In genomic region chr5:68114641-68115040, GRCh38 we compare ENCODE assay signal across 16 cellular contexts.
DNase-seq lines count a peak whose midpoint lies in the region; ATAC-seq and TF ChIP-seq lines count a peak whose summit lies in the region.
"Had no signal": no experiment of that assay in that cellular context is flagged by ENCODE, and none has a peak within 500 bp of the region (broad histone marks: within the 10 kb centered on the region; RNA-seq: fewer than 3 reads in every experiment).

No MANE protein-coding gene starts in this region.

- H3F3A ChIP-seq in GM23248 (ENCODE audit: insufficient read depth): peaks cover 16% of the 10 kb centered on the region

- peak overlapping the region; percentile 19; the same call in 1 of the 2 replicates for H3K9ac ChIP-seq in GM23248
- H3K9ac ChIP-seq in fibroblast of lung (ENCODE audit: insufficient read depth, low read length): no peak overlapping the region
- peak overlapping the region; percentile 6 for H3K9ac ChIP-seq in skeletal muscle satellite cell (ENCODE audit: low read depth, low read length)

- peaks cover 15% of the 10 kb centered on the region for H3K4me1 ChIP-seq in GM23248 (ENCODE audit: insufficient read depth)
- H3K4me1 ChIP-seq in fibroblast of lung (ENCODE audit: control insufficient read depth, extremely low read depth, insufficient read depth, low read length): no peaks in the 10 kb centered on the region
- peaks cover 13% of the 10 kb centered on the region for H3K4me1 ChIP-seq in skeletal muscle satellite cell (ENCODE audit: control insufficient read depth, insufficient read depth, low read length)
- H3K4me1 ChIP-seq: SJCRH30 had no signal

- H3K4me2 ChIP-seq in GM23248 (ENCODE audit: unreplicated experiment): peak overlapping the region; percentile 38
- no peak overlapping the region for H3K4me2 ChIP-seq in fibroblast of lung (ENCODE audit: extremely low read depth, insufficient read depth, low read length)
- peak overlapping the region; percentile 18 for H3K4me2 ChIP-seq in skeletal muscle satellite cell (ENCODE audit: low read length)

- H3K9me3 ChIP-seq in GM23248 (ENCODE audit: low read depth) (no peaks in the 10 kb centered on the region), fibroblast of lung (ENCODE audit: control insufficient read depth, insufficient read depth, low read depth, low read length) (no peaks in the 10 kb centered on the region), skeletal muscle satellite cell (replicated peaks; ENCODE audit: low read length) (no peaks in the 10 kb centered on the region)
- H3K9me3 ChIP-seq: SJCRH30 had no signal

- H4K20me1 ChIP-seq in GM23248 (ENCODE audit: insufficient read depth) (no peaks in the 10 kb centered on the region), fibroblast of lung (ENCODE audit: control insufficient read depth, extremely low read depth, insufficient read depth, low read length) (no peaks in the 10 kb centered on the region)

- H3K4me3 ChIP-seq in GM23248: peak overlapping the region; percentile 10; the same call in 1 of the 2 replicates
- H3K4me3 ChIP-seq in fibroblast of lung (replicated peaks in 1 of 4; ENCODE audit: control extremely low read depth in 1 of 4, insufficient read depth in 1 of 4, low read depth in 3 of 4, low read length in 4 of 4): no peak overlapping the region
- no peak overlapping the region for H3K4me3 ChIP-seq in skeletal muscle satellite cell (ENCODE audit: low read length)
- H3K4me3 ChIP-seq: SJCRH30 had no signal

- ATAC-seq in SK-N-SH treated with all-trans-retinoic acid at 6 μM for 48 hours (peak; percentile 81), GM21360 (IDR thresholded peaks at IDR 0.05; ENCODE audit: unreplicated experiment) (no peak), HG02981 (IDR thresholded peaks at IDR 0.05; ENCODE audit: unreplicated experiment) (no peak), HG02678 (IDR thresholded peaks at IDR 0.05; ENCODE audit: unreplicated experiment) (no peak)
- ATAC-seq: left lobe of liver had no signal

- peak overlapping the region; percentile 43; the same call in 1 of the 2 replicates for H2AFZ ChIP-seq in GM23248
- H2AFZ ChIP-seq in fibroblast of lung (ENCODE audit: low read length): no peak overlapping the region

- TF ChIP-seq CTCF in fibroblast of lung (conservative IDR thresholded peaks at IDR 0.05 in 1 of 2, IDR thresholded peaks at IDR 0.05 in 1 of 2; ENCODE audit: low read depth in 1 of 2, low read length in 2 of 2): no peak

- DNase-seq in GM23248: peak; percentile 93
- peak; percentile 78 to 93 for DNase-seq in fibroblast of lung (ENCODE audit: low read depth in 2 of 2)
- DNase-seq: activated CD8-positive, alpha-beta memory T cell treated with anti-CD3 and anti-CD28 coated beads, Interleukin-2, amount 50 U/mL, for 4 hours; activated naive CD8-positive, alpha-beta T cell treated with anti-CD3 and anti-CD28 coated beads, Interleukin-2, amount 10 ng/mL, durations not matched to agents 7 days and 5 days; DMS153; head of caudate nucleus; NCI-H2081 treated with DMSO at 0.1 percent for 48 hours; nephron progenitor cell; SJCRH30 had no signal

- in situ Hi-C loops in GM23248 (cut with MboI): no loop called here

- H3K79me2 ChIP-seq in GM23248 (ENCODE audit: insufficient read depth) (no peaks in the 10 kb centered on the region), fibroblast of lung (ENCODE audit: control insufficient read depth, insufficient read depth, low read length) (no peaks in the 10 kb centered on the region)

- H3K27ac ChIP-seq in GM23248 (peak overlapping the region; percentile 79), fibroblast of lung (ENCODE audit: insufficient read depth, low read length) (peak overlapping the region; percentile 20)
- H3K27ac ChIP-seq: SJCRH30, VCaP had no signal

- H3K36me3 ChIP-seq in GM23248 (ENCODE audit: low read depth) (no peaks in the 10 kb centered on the region), fibroblast of lung (ENCODE audit: control insufficient read depth, insufficient read depth, low read length) (no peaks in the 10 kb centered on the region), skeletal muscle satellite cell (ENCODE audit: insufficient read depth, low read length) (no peaks in the 10 kb centered on the region)
- H3K36me3 ChIP-seq: SJCRH30 had no signal

- 0 to 3% methylated on average over 1 of the region's 1 CpG for WGBS in GM23248 (ENCODE audit: low coverage in 1 of 2, low lambda C conversion rate in 2 of 2, missing lambda C conversion rate in 2 of 2), 2 experiments

- no peaks in the 10 kb centered on the region for H3K27me3 ChIP-seq in GM23248 (replicated peaks; ENCODE audit: insufficient read depth)
- H3K27me3 ChIP-seq in fibroblast of lung (ENCODE audit: control insufficient read depth, insufficient read depth, low read length): no peaks in the 10 kb centered on the region
- H3K27me3 ChIP-seq in skeletal muscle satellite cell (ENCODE audit: control insufficient read depth, insufficient read depth, low read length): no peaks in the 10 kb centered on the region
- H3K27me3 ChIP-seq: SJCRH30 had no signal

- no peaks in the 10 kb centered on the region for H3K9me2 ChIP-seq in GM23248 (ENCODE audit: insufficient read depth)

TF ChIP-seq in SK-N-SH treated with all-trans-retinoic acid at 6 μM for 48 hours, 23 proteins besides CTCF, POLR2A, EP300 and RAD21:
- TF ChIP-seq SNAI2 (CRISPR knock-in tag; IDR thresholded peaks at IDR 0.05) (no peak), TOX (CRISPR knock-in tag; IDR thresholded peaks at IDR 0.05; ENCODE audit: borderline replicate concordance) (0 out of 2 replicates have a peak, but pooled peaks have one; percentile 18)
